Comparison of ENCODE assay signal across 8 cellular contexts in genomic region chr9:34929506-34930102, GRCh38. TPM values are rescaled to one million over a fixed set of nuclear protein-coding genes. Genes with fewer than 3 reads are reported as not detected.
DNase-seq lines count a peak whose midpoint lies in the region; ATAC-seq, FAIRE-seq and TF ChIP-seq lines count a peak whose summit lies in the region.

No MANE protein-coding gene starts in this region.

- H3K27me3 ChIP-seq in OCI-LY1 (ENCODE audit: insufficient read depth, low read length) (no peaks in the 10 kb centered on the region), K562 (ENCODE audit: control insufficient read depth in 2 of 2, insufficient read depth in 2 of 2, low read length in 2 of 2) (peaks cover 0 to 2% of the 10 kb centered on the region in 2 experiments; a peak in 1 of 5 replicates)

- H3K36me3 ChIP-seq in OCI-LY1 (ENCODE audit: insufficient read depth, low read length) (no peaks in the 10 kb centered on the region), K562 (ENCODE audit: control insufficient read depth, insufficient read depth, low read length) (no peaks in the 10 kb centered on the region)

- in situ Hi-C loops in K562 (cut with MboI), result no loop called here

- H3K79me2 ChIP-seq in OCI-LY1 (ENCODE audit: insufficient read depth, low read length), result no peaks in the 10 kb centered on the region
- H3K79me2 ChIP-seq in K562 (ENCODE audit: control insufficient read depth, insufficient read depth, low read length), result no peaks in the 10 kb centered on the region

- H3K9me2 ChIP-seq in OCI-LY1 (ENCODE audit: low read depth, low read length), result no peaks in the 10 kb centered on the region

- H4K20me1 ChIP-seq in OCI-LY1 (ENCODE audit: insufficient read depth, low read length) (no peaks in the 10 kb centered on the region), K562 (replicated peaks; ENCODE audit: control insufficient read depth, insufficient read depth, low read length) (no peaks in the 10 kb centered on the region)

- intact Hi-C loops in K562 (cut with micrococcal nuclease), result no loop called here

- H3K4me1 ChIP-seq in OCI-LY1 (ENCODE audit: insufficient read depth, low read length, severe bottlenecking) (no peaks in the 10 kb centered on the region), K562 (replicated peaks in 1 of 2; ENCODE audit: control insufficient read depth in 2 of 2, insufficient read depth in 2 of 2, low read length in 2 of 2) (no peaks in the 10 kb centered on the region)

- no peak for TF ChIP-seq RAD21 in K562 (CRISPR knock-in tag; conservative IDR thresholded peaks at IDR 0.05 in 1 of 2, IDR thresholded peaks at IDR 0.05 in 1 of 2)

- H3F3A ChIP-seq in OCI-LY1 (ENCODE audit: insufficient read depth, low read length), result no peaks in the 10 kb centered on the region

- POLR2A ChIA-PET in K562 (lab: Yijun Ruan, JAX), result interaction anchor here (0.5 kb wide), 1 partner anchor 52 kb away, joined by 5 read pairs; no protein-coding TSS in a partner anchor

- BruUV-seq in K562 (replicated peaks; lab: Mats Ljungman, UMichigan), result no TSS peak

- no peak overlapping the region for H2AFZ ChIP-seq in OCI-LY1 (ENCODE audit: low read length)
- H2AFZ ChIP-seq in K562 (ENCODE audit: low read depth, low read length), result no peak overlapping the region

- no peak overlapping the region for H3K9ac ChIP-seq in OCI-LY1 (ENCODE audit: low read length)
- no peak overlapping the region for H3K9ac ChIP-seq in K562 (ENCODE audit: insufficient read depth in 1 of 2, low read depth in 2 of 2, low read length in 2 of 2)

- DNase-seq in AG09319 (ENCODE audit: extremely low read depth, low read depth) (no peak), GM12891 (ENCODE audit: insufficient read length, low spot score) (peak; percentile 17), K562 (ENCODE audit: extremely low read depth in 1 of 4, low spot score in 3 of 4) (peak; percentile 13 to 21 (median 16)), lung microvascular endothelial cell (ENCODE audit: low read depth in 2 of 2) (peak; percentile 34 to 52)

- H3K4me2 ChIP-seq in OCI-LY1 (ENCODE audit: low read length) (no peak overlapping the region), K562 (ENCODE audit: insufficient read depth, low read length) (no peak overlapping the region)

- CTCF ChIA-PET in K562 (lab: Yijun Ruan, JAX; ENCODE audit: low intra/inter-chr PET ratio), result no interaction called here

- FAIRE-seq in GM12891 (lab: Jason Lieb, UNC) (peak; percentile 33), K562 (lab: Jason Lieb, UNC) (peak; percentile 77)

- TF ChIP-seq POLR2A in GM12891 (IDR thresholded peaks at IDR 0.05; ENCODE audit: low read depth, low read length) (no peak), K562 (conservative IDR thresholded peaks at IDR 0.05) (no peak)

- H3K4me3 ChIP-seq in OCI-LY1 (ENCODE audit: low read depth, low read length, poor library complexity, severe bottlenecking) (no peak overlapping the region), K562 (no peak overlapping the region)

- no peaks in the 10 kb centered on the region for H3K9me1 ChIP-seq in K562 (ENCODE audit: control insufficient read depth, insufficient read depth, low read length)

- TF ChIP-seq CTCF in AG09319 (IDR thresholded peaks at IDR 0.05; ENCODE audit: low read depth, low read length) (peak; percentile 44), OCI-LY1 (IDR thresholded peaks at IDR 0.05; ENCODE audit: low read length) (peak; percentile 78), K562 (IDR thresholded peaks at IDR 0.05 in 2 of 3, conservative IDR thresholded peaks at IDR 0.05 in 1 of 3; ENCODE audit: insufficient read depth in 2 of 3, low read depth in 1 of 3, low read length in 3 of 3) (peak; percentile 39 to 50 (median 49))

- H3K9me3 ChIP-seq in OCI-LY1 (ENCODE audit: low read length) (0 out of 2 replicates have a peak, but pooled peaks cover 3% of the 10 kb centered on the region), K562 (replicated peaks; ENCODE audit: control insufficient read depth, insufficient read depth, low read depth, low read length) (no peaks in the 10 kb centered on the region)

- TF ChIP-seq EP300 in K562 (IDR thresholded peaks at IDR 0.05; ENCODE audit: low read length), result no peak

- no peak overlapping the region for H3K27ac ChIP-seq in OCI-LY1 (ENCODE audit: low read depth, low read length, poor library complexity, severe bottlenecking)
- H3K27ac ChIP-seq in K562 (ENCODE audit: extremely low read depth, low read depth, low read length), result no peak overlapping the region

- WGBS in K562 (ENCODE audit: insufficient coverage, low coverage, missing lambda C conversion rate), result 2% methylated on average over 7 of the region's 7 CpGs

- ATAC-seq in K562, result peak; percentile 77
- no peak for ATAC-seq in GM18861 (IDR thresholded peaks at IDR 0.05; ENCODE audit: unreplicated experiment)
- no peak for ATAC-seq in HG02885 (IDR thresholded peaks at IDR 0.05; ENCODE audit: poor library complexity, unreplicated experiment)
- ATAC-seq in GM19452 (IDR thresholded peaks at IDR 0.05; ENCODE audit: unreplicated experiment), result no peak

TF ChIP-seq in GM12891, 5 proteins besides CTCF, POLR2A, EP300 and RAD21:
- TF ChIP-seq TAF1 (IDR thresholded peaks at IDR 0.05; ENCODE audit: low read depth, low read length) (no peak), POLR2AphosphoS5 (IDR thresholded peaks at IDR 0.05; ENCODE audit: low read depth, low read length) (no peak), POU2F2 (IDR thresholded peaks at IDR 0.05; ENCODE audit: low read depth, low read length) (no peak)

TF ChIP-seq in K562, 482 proteins besides CTCF, POLR2A, EP300 and RAD21:
- TF ChIP-seq HDAC1 (IDR thresholded peaks at IDR 0.05) (no peak), CTCFL (IDR thresholded peaks at IDR 0.05; ENCODE audit: borderline replicate concordance, insufficient read depth, low read depth, low read length, poor library complexity, severe bottlenecking) (peak; percentile 15), MCM2 (IDR thresholded peaks at IDR 0.05; ENCODE audit: low read depth) (no peak), POLR2AphosphoS2 (IDR thresholded peaks at IDR 0.05; ENCODE audit: low read length) (no peak)

RNA-seq across cellular contexts. Expression of gene PHF24, which starts 28.5 kb away (rescaled TPM):
- not detected for polyA plus RNA-seq in GM12891 (2012; ENCODE audit: low read depth, missing spikeins)
- not detected in 2 replicates for total RNA-seq in K562 (2011; cell fraction: chromatin; rRNA removed; ENCODE audit: low replicate concordance)
- not detected in 2 replicates for total RNA-seq in K562 (2011; cell fraction: nucleolus; rRNA removed)
- not detected in 2 replicates for total RNA-seq in K562 (2011; cell fraction: nucleoplasm; rRNA removed)
- not detected in 2 replicates for total RNA-seq in K562 (2014; rRNA removed)
- total RNA-seq in K562 (2014; rRNA removed; fragmentation: Illumina TruSeq; extraction: Trizol), result not detected in 2 replicates
- not detected in 2 replicates for total RNA-seq in K562 (2015; rRNA removed; fragmentation: Illumina TruSeq; extraction: Trizol)
- not detected in 2 replicates for total RNA-seq in K562 (2021)
- 0.01 TPM in 2 replicates for polyA plus RNA-seq in K562 (2011; rRNA removed)
- polyA plus RNA-seq in K562 (2011; cell fraction: cytosol; rRNA removed), result not detected in 2 replicates
- polyA plus RNA-seq in K562 (2011; cell fraction: nucleus; rRNA removed), result 0.01 TPM in 1 of 2 replicates, not detected in the other
- polyA plus RNA-seq in K562 (2012), result 0.03 TPM in 1 of 2 replicates, not detected in the other
- polyA plus RNA-seq in K562 (2014; fragmentation: Illumina TruSeq; extraction: Trizol), result not detected in 2 replicates
- polyA plus RNA-seq in K562 (2014; fragmentation: Nextera tagmentation; extraction: Ambion mirVana), result not detected
- polyA plus RNA-seq in K562 (2014; rRNA removed), result 0.01 TPM in 1 of 2 replicates, not detected in the other
- not detected in 2 replicates for polyA minus RNA-seq in K562 (2011; rRNA and poly(A)+ RNA removed)
- polyA minus RNA-seq in K562 (2011; cell fraction: cytosol; rRNA and poly(A)+ RNA removed), result not detected in 2 replicates
- not detected in 2 replicates for polyA minus RNA-seq in K562 (2011; cell fraction: nucleus; rRNA and poly(A)+ RNA removed)
- total RNA-seq in lung microvascular endothelial cell, result not detected in 2 replicates

RNA-seq across cellular contexts. Expression of gene DNAJB5, which starts 59.9 kb away (rescaled TPM):
- polyA plus RNA-seq in GM12891 (2012; ENCODE audit: low read depth, missing spikeins), result 7.7 TPM
- total RNA-seq in K562 (2011; cell fraction: chromatin; rRNA removed; ENCODE audit: low replicate concordance), result 1.4 and 3.1 TPM in 2 replicates
- total RNA-seq in K562 (2011; cell fraction: nucleolus; rRNA removed), result 1.7 and 1.8 TPM in 2 replicates
- total RNA-seq in K562 (2011; cell fraction: nucleoplasm; rRNA removed), result 1.8 and 3.4 TPM in 2 replicates
- total RNA-seq in K562 (2014; rRNA removed), result 4.1 and 5.2 TPM in 2 replicates
- 3.7 TPM in 2 replicates for total RNA-seq in K562 (2014; rRNA removed; fragmentation: Illumina TruSeq; extraction: Trizol)
- 2.6 and 2.7 TPM in 2 replicates for total RNA-seq in K562 (2015; rRNA removed; fragmentation: Illumina TruSeq; extraction: Trizol)
- total RNA-seq in K562 (2021), result 3.6 and 4.4 TPM in 2 replicates
- 1.5 and 1.7 TPM in 2 replicates for polyA plus RNA-seq in K562 (2011; rRNA removed)
- 2.7 and 2.8 TPM in 2 replicates for polyA plus RNA-seq in K562 (2011; cell fraction: cytosol; rRNA removed)
- 2.3 and 4.1 TPM in 2 replicates for polyA plus RNA-seq in K562 (2011; cell fraction: nucleus; rRNA removed)
- polyA plus RNA-seq in K562 (2012), result 4.6 and 5.0 TPM in 2 replicates
- 7.4 and 7.8 TPM in 2 replicates for polyA plus RNA-seq in K562 (2014; fragmentation: Illumina TruSeq; extraction: Trizol)
- polyA plus RNA-seq in K562 (2014; fragmentation: Nextera tagmentation; extraction: Ambion mirVana), result under 1 TPM; 0.15 to 0.63 TPM
- polyA plus RNA-seq in K562 (2014; rRNA removed), result 3.7 and 4.2 TPM in 2 replicates
- polyA minus RNA-seq in K562 (2011; rRNA and poly(A)+ RNA removed), result 1.0 and 1.6 TPM in 2 replicates
- polyA minus RNA-seq in K562 (2011; cell fraction: cytosol; rRNA and poly(A)+ RNA removed), result 1.1 and 1.2 TPM in 2 replicates
- polyA minus RNA-seq in K562 (2011; cell fraction: nucleus; rRNA and poly(A)+ RNA removed), result 1.2 and 1.4 TPM in 2 replicates
- total RNA-seq in lung microvascular endothelial cell, result 2.4 and 3.1 TPM in 2 replicates
